16 cellular contexts compared by ENCODE assay signal in the genomic region with DNA sequence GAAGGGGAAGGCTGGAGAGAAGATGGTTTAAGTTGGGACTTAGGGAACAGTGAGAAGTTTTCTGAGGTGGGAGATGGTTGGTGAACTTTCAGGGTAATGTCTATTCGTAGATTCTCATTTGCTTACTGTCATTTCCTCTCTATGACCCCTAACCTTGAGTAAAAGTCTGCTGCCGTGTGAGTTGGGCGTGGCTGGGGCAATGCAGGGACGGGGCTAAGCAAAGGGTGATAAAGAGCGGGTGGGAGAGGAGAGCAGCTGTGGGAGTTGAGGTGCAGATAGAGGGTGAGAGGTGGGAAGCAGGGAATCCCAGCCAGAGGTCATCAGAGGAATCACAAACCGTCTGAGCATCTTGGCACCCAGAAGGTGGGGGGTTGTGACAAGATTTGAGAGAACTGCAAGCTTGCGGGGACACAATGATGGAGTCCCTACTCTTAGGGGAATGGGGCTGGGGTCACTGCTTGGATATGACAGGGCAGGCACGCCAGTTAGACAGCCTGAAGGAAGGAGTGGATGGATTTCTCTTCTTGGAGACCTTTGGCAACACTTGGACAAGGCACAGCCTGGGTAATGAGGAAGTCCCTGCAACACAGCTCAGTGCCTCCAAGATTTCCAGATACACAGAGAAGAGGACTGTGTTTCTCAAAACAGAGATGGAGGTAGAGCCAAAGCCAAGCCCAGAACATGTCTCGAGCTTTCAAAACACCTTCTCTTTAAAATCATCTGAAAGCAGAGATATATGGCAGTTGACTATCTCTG. TPM values are rescaled to one million over a fixed set of nuclear protein-coding genes. Genes with fewer than 3 reads are reported as not detected.
A peak's percentile ranks its signal among the peaks of the same experiment; 100 is the strongest.
DNase-seq lines count a peak whose midpoint lies in the region; ATAC-seq and TF ChIP-seq lines count a peak whose summit lies in the region.
"Had no signal": no experiment of that assay in that cellular context is flagged by ENCODE, and none has a peak within 500 bp of the region (broad histone marks: within the 10 kb centered on the region; RNA-seq: fewer than 3 reads in every experiment).

No MANE protein-coding gene starts in this region.

- WGBS in sigmoid colon, 2 donors = 23 to 63% methylated on average over 9 of the region's 9 CpGs
- 68 to 83% methylated on average over 9 of the region's 9 CpGs for WGBS in aorta, 2 donors

- peak overlapping the region; percentile 49 for H3K27ac Mint-ChIP-seq in glutamatergic neuron (ENCODE audit: unreplicated experiment)
- H3K27ac Mint-ChIP-seq: activated naive CD8-positive, alpha-beta T cell; memory B cell had no signal

- DNase-seq in right atrium auricular region (ENCODE audit: low spot score) (no peak), cardiac septum (ENCODE audit: low spot score) (no peak), glutamatergic neuron (no peak), sigmoid colon (no peak), aorta (no peak), EL (no peak), G401 (ENCODE audit: low spot score) (no peak), GM13976 (ENCODE audit: low spot score) (no peak)
- DNase-seq: activated CD8-positive, alpha-beta memory T cell treated with anti-CD3 and anti-CD28 coated beads, Interleukin-2, amount 50 U/mL, for 4 hours; H7; NCI-H1417 treated with DMSO at 0.1 percent for 48 hours; NCI-H524 treated with DMSO at 0.1 percent for 48 hours; SHP77 had no signal

- intact Hi-C loops in cardiac septum (cut with DNase I) (no loop called here), sigmoid colon (cut with DNase I) (no loop called here), aorta (cut with DNase I) (loop anchor here in 1 of 2 donors (2.0 kb wide), 1 partner anchor 48 kb away; no protein-coding TSS in a partner anchor)

- TF ChIP-seq CTCF in right atrium auricular region (IDR thresholded peaks at IDR 0.05) (no peak), glutamatergic neuron (IDR thresholded peaks at IDR 0.05; ENCODE audit: partially characterized antibody, unreplicated experiment) (no peak), sigmoid colon (IDR thresholded peaks at IDR 0.05) (no peak), GM13976 (IDR thresholded peaks at IDR 0.05; ENCODE audit: borderline replicate concordance, control extremely low read depth, extremely low read depth, insufficient read depth, missing control alignments) (no peak)

- H3K9me3 Mint-ChIP-seq in glutamatergic neuron (ENCODE audit: unreplicated experiment) = peaks cover 20% of the 10 kb centered on the region
- H3K9me3 Mint-ChIP-seq: memory B cell had no signal

- H3K36me3 Mint-ChIP-seq in glutamatergic neuron (ENCODE audit: unreplicated experiment) = no peaks in the 10 kb centered on the region
- H3K36me3 Mint-ChIP-seq: activated naive CD8-positive, alpha-beta T cell; memory B cell had no signal

- no peak for ATAC-seq in aorta (ENCODE audit: low FRiP score)
- ATAC-seq: GM12878 had no signal

- no peak for TF ChIP-seq EP300 in sigmoid colon (IDR thresholded peaks at IDR 0.05)

- TF ChIP-seq POLR2A in sigmoid colon (IDR thresholded peaks at IDR 0.05) = no peak

- H3K27ac ChIP-seq in right atrium auricular region (peak overlapping the region; percentile 95 to 100), sigmoid colon (peak overlapping the region; percentile 93 to 99 (median 98)), aorta (ENCODE audit: low read depth in 1 of 2, low read length in 2 of 2) (peak overlapping the region; percentile 34 to 79)

- H3K36me3 ChIP-seq in right atrium auricular region (no peaks in the 10 kb centered on the region), sigmoid colon (no peaks in the 10 kb centered on the region), aorta (ENCODE audit: control insufficient read depth in 1 of 2, insufficient read depth in 2 of 2, low read length in 1 of 2) (no peaks in the 10 kb centered on the region)

- H3K4me1 Mint-ChIP-seq in glutamatergic neuron (ENCODE audit: low read depth, unreplicated experiment) = peaks cover 51% of the 10 kb centered on the region

- no peaks in the 10 kb centered on the region for H3K27me3 ChIP-seq in right atrium auricular region
- H3K27me3 ChIP-seq in sigmoid colon = no peaks in the 10 kb centered on the region
- no peaks in the 10 kb centered on the region for H3K27me3 ChIP-seq in aorta (ENCODE audit: control insufficient read depth in 1 of 2, insufficient read depth in 2 of 2, low read length in 1 of 2)

- H3K4me3 ChIP-seq in right atrium auricular region (no peak overlapping the region), sigmoid colon (no peak overlapping the region), aorta (ENCODE audit: low read length in 2 of 2) (no peak overlapping the region)
- H3K4me3 ChIP-seq: GM12878 had no signal

- H3K27me3 Mint-ChIP-seq in glutamatergic neuron (ENCODE audit: unreplicated experiment) = peaks cover 10% of the 10 kb centered on the region
- H3K27me3 Mint-ChIP-seq: memory B cell had no signal

- peaks cover 0 to 97% of the 10 kb centered on the region in 2 donors for H3K4me1 ChIP-seq in right atrium auricular region
- peaks cover 4 to 97% (median 92%) of the 10 kb centered on the region in 4 donors for H3K4me1 ChIP-seq in sigmoid colon
- peaks cover 0 to 2% of the 10 kb centered on the region in 2 donors for H3K4me1 ChIP-seq in aorta (ENCODE audit: control insufficient read depth in 1 of 2, insufficient read depth in 2 of 2, low read length in 2 of 2)

- H3K9me3 ChIP-seq in right atrium auricular region = no peaks in the 10 kb centered on the region
- no peaks in the 10 kb centered on the region for H3K9me3 ChIP-seq in sigmoid colon
- no peaks in the 10 kb centered on the region for H3K9me3 ChIP-seq in aorta (ENCODE audit: control insufficient read depth, low read length)

- H3K4me3 Mint-ChIP-seq in glutamatergic neuron (ENCODE audit: unreplicated experiment) = no peak overlapping the region
- H3K4me3 Mint-ChIP-seq: activated naive CD8-positive, alpha-beta T cell; memory B cell had no signal

- in situ Hi-C loops in G401 (cut with HindIII; ENCODE audit: low sequenced_read_pairs) (no loop called here), GM13976 (cut with MboI; ENCODE audit: low sequenced_read_pairs, unreplicated experiment) (no loop called here)

RNA-seq across cellular contexts. Expression of a gene that starts 45.9 kb away (rescaled TPM):
- total RNA-seq in right atrium auricular region = 100 to 1,000 TPM in 1 of 2 donors, 10 to 100 TPM in 1; 67.6 to 105 TPM
- 89.2 TPM for total RNA-seq in cardiac septum
- 127 TPM for total RNA-seq in glutamatergic neuron (ENCODE audit: unreplicated experiment)
- 100 to 1,000 TPM; 121 to 183 (median 135) TPM for total RNA-seq in sigmoid colon
- 100 to 1,000 TPM in 2 of 3 donors, 10 to 100 TPM in 1; 85.3 to 122 (median 105) TPM for polyA plus RNA-seq in sigmoid colon
- 100 to 1,000 TPM; 187 to 252 TPM for total RNA-seq in aorta
- polyA plus RNA-seq in aorta = 10 to 100 TPM; 51.2 to 91.7 TPM
- total RNA-seq in G401 (2014; rRNA removed; shearing (Covaris generic)) = 64.1 and 78.6 TPM in 2 replicates

RNA-seq across cellular contexts. Expression of a gene that starts 49.0 kb away (rescaled TPM):
- total RNA-seq in right atrium auricular region (1 to 10 TPM; 2.6 to 6.0 TPM), cardiac septum (6.2 TPM), glutamatergic neuron (ENCODE audit: unreplicated experiment) (1.3 TPM), sigmoid colon (10 to 100 TPM in 3 of 4 donors, 1 to 10 TPM in 1; 5.3 to 39.0 (median 13.2) TPM), aorta (1 to 10 TPM; 3.9 to 5.4 TPM)
- polyA plus RNA-seq in sigmoid colon (10 to 100 TPM; 14.8 to 43.5 (median 25.8) TPM), aorta (10 to 100 TPM in 1 of 2 donors, 1 to 10 TPM in 1; 3.4 to 19.3 TPM)
- 16.9 and 35.0 TPM in 2 replicates for total RNA-seq in G401 (2014; rRNA removed; shearing (Covaris generic))
